1 cellular context compared by ENCODE assay signal in genomic region chr18:48640566-48641270, GRCh38.
TF ChIP-seq lines count a peak whose summit lies in the region.

No MANE protein-coding gene starts in this region.

TF ChIP-seq in SK-N-SH treated with all-trans-retinoic acid at 6 μM for 48 hours, 23 proteins besides CTCF, POLR2A, EP300 and RAD21 (continued from another document):
- no peak for TF ChIP-seq TSHZ2 (CRISPR knock-in tag; IDR thresholded peaks at IDR 0.05)
- TF ChIP-seq OSR1 (CRISPR knock-in tag; IDR thresholded peaks at IDR 0.05) = no peak
- no peak for TF ChIP-seq ZNF8 (CRISPR knock-in tag; IDR thresholded peaks at IDR 0.05)
TF ChIP-seq in SK-N-SH treated with all-trans-retinoic acid at 6 μM for 48 hours: peak in this region for 0.
